ENCODE assay signal across 18 cellular contexts in genomic region chr7:117066668-117067067, GRCh38.
DNase-seq lines count a peak whose midpoint lies in the region; ATAC-seq, FAIRE-seq and TF ChIP-seq lines count a peak whose summit lies in the region.
"Had no signal": no experiment of that assay in that cellular context is flagged by ENCODE, and none has a peak within 500 bp of the region (broad histone marks: within the 10 kb centered on the region; RNA-seq: fewer than 3 reads in every experiment).

No MANE protein-coding gene starts in this region.

- H3K4me3 ChIP-seq in HL-60 (replicated peaks; ENCODE audit: insufficient read depth, low read length) (no peak overlapping the region), GM12878 (no peak overlapping the region)
- H3K4me3 ChIP-seq: pancreas, SJSA1 had no signal

- TF ChIP-seq EP300 in GM12878 (IDR thresholded peaks at IDR 0.05; ENCODE audit: borderline replicate concordance in 1 of 2, control insufficient read depth in 1 of 2, low read depth in 2 of 2, low read length in 2 of 2): no peak

- peaks cover 41% of the 10 kb centered on the region for H3K79me2 ChIP-seq in GM12878 (ENCODE audit: control insufficient read depth, insufficient read depth, low read length)

- CTCF ChIA-PET in GM12878 (lab: Yijun Ruan, JAX): interaction anchor here (1.5 to 2.3 kb wide), 2 partner anchors 44 to 64 kb away, joined by 3 to 7 read pairs; no protein-coding TSS in a partner anchor

- DNase-seq in HL-60 (ENCODE audit: low read depth in 1 of 2, low spot score in 1 of 2) (peak; percentile 14), GM12878 (ENCODE audit: low read depth, low spot score) (no peak), DMS53 (lab: John Stamatoyannopoulos, UW) (no peak), GM19238 (ENCODE audit: insufficient read length, low spot score) (no peak), NCI-H774 (lab: John Stamatoyannopoulos, UW) (no peak), NK-92 (lab: John Stamatoyannopoulos, UW; ENCODE audit: unreplicated experiment) (no peak)
- DNase-seq: activated CD4-positive, CD25-positive, alpha-beta regulatory T cell; hypothalamus; mammary epithelial cell; NCI-H1417 treated with DMSO at 0.1 percent for 48 hours; NCI-H69; pancreas; stimulated activated CD4-positive, alpha-beta T cell treated with anti-CD3 and anti-CD28 coated beads, Interleukin-1b, Interleukin-23, amount 100 ng/mL, for 48 hours had no signal

- H3K27ac ChIP-seq in HL-60 (replicated peaks): no peak overlapping the region
- no peak overlapping the region for H3K27ac ChIP-seq in GM12878 (ENCODE audit: control insufficient read depth, insufficient read depth)
- H3K27ac ChIP-seq: C4-2B, pancreas, SJSA1 had no signal

- H3K9me3 ChIP-seq in GM12878 (replicated peaks; ENCODE audit: control insufficient read depth, insufficient read depth, low read length): no peaks in the 10 kb centered on the region; the same call in 1 of the 3 replicates
- H3K9me3 ChIP-seq: pancreas, SJSA1 had no signal

- intact Hi-C loops in GM12878 (cut with micrococcal nuclease; ENCODE audit: unreplicated experiment): no loop called here

- H3K4me1 ChIP-seq in GM12878 (ENCODE audit: control insufficient read depth, insufficient read depth, low read length): peaks cover 18% of the 10 kb centered on the region

- TF ChIP-seq RAD21 in GM12878 (IDR thresholded peaks at IDR 0.05; ENCODE audit: insufficient read depth, low read depth, low read length): no peak

- SMC1A ChIA-PET in GM12878 (lab: Charles Lee; ENCODE audit: uncharacterized antibody, unreplicated experiment): interaction anchor here (0.7 to 6.4 kb wide), 7 partner anchors 20 to 78 kb away, joined by 3 to 48 read pairs (median 9); no protein-coding TSS in a partner anchor

- H3K36me3 ChIP-seq in GM12878 (ENCODE audit: control insufficient read depth in 2 of 2, insufficient read depth in 2 of 2, low read length in 1 of 2): peaks cover 0 to 4% of the 10 kb centered on the region in 2 experiments; a peak in 3 of 4 replicates
- H3K36me3 ChIP-seq: pancreas, SJSA1 had no signal

- H2AFZ ChIP-seq in GM12878 (ENCODE audit: control insufficient read depth, low read depth, low read length): no peak overlapping the region

- TF ChIP-seq POLR2A in GM12878 (IDR thresholded peaks at IDR 0.05; ENCODE audit: low read depth, low read length): no peak

- no peak overlapping the region for H3K9ac ChIP-seq in GM12878 (ENCODE audit: control insufficient read depth, insufficient read depth, low read length)

- in situ Hi-C loops in GM12878 (cut with MboI): no loop called here

- 100% methylated on average over 2 of the region's 3 CpGs for WGBS in GM12878 (ENCODE audit: insufficient coverage, insufficient replicate concordance, low lambda C conversion rate, missing lambda C conversion rate)

- H3K27me3 ChIP-seq in HL-60 (ENCODE audit: insufficient read depth, poor library complexity, severe bottlenecking) (no peaks in the 10 kb centered on the region), GM12878 (replicated peaks in 1 of 2; ENCODE audit: control insufficient read depth in 2 of 2, insufficient read depth in 2 of 2, low read length in 1 of 2) (no peaks in the 10 kb centered on the region)
- H3K27me3 ChIP-seq: pancreas, SJSA1 had no signal

- no peaks in the 10 kb centered on the region for H4K20me1 ChIP-seq in GM12878 (ENCODE audit: control insufficient read depth, insufficient read depth)

- BruUV-seq in GM12878 (replicated peaks; lab: Mats Ljungman, UMichigan): no TSS peak

- peak; percentile 76 for ATAC-seq in GM18502 (IDR thresholded peaks at IDR 0.05; ENCODE audit: poor library complexity, unreplicated experiment)
- ATAC-seq in GM21529 (IDR thresholded peaks at IDR 0.05; ENCODE audit: unreplicated experiment): peak; percentile 69
- peak; percentile 68 for ATAC-seq in GM12878

- POLR2A ChIA-PET in GM12878 (lab: Charles Lee): interaction anchor here (1.4 kb wide), 1 partner anchor 10 kb away, joined by 3 read pairs; no protein-coding TSS in a partner anchor

- H3K4me2 ChIP-seq in GM12878 (ENCODE audit: control insufficient read depth, insufficient read depth): no peak overlapping the region

- FAIRE-seq in GM12878 (lab: Jason Lieb, UNC): no peak
- FAIRE-seq: G401.6, pancreas had no signal

- TF ChIP-seq CTCF in HL-60 (IDR thresholded peaks at IDR 0.05; ENCODE audit: insufficient read depth, low read length): no peak
- TF ChIP-seq CTCF in GM12878 (IDR thresholded peaks at IDR 0.05 in 2 of 3, conservative IDR thresholded peaks at IDR 0.05 in 1 of 3; ENCODE audit: control insufficient read depth in 2 of 3, extremely low read depth in 1 of 3, insufficient read depth in 1 of 3, low read depth in 3 of 3, low read length in 3 of 3): no peak

- RAD21 ChIA-PET in GM12878 (lab: Charles Lee; ENCODE audit: unreplicated experiment): interaction anchor here (1.0 to 1.4 kb wide), 3 partner anchors 22 to 56 kb away, joined by 3 to 4 read pairs (median 4); no protein-coding TSS in a partner anchor

TF ChIP-seq in GM12878, 131 proteins besides CTCF, POLR2A, EP300 and RAD21:
- peak; percentile 26; the same call in 1 of the 2 replicates for TF ChIP-seq RUNX3 (IDR thresholded peaks at IDR 0.05; ENCODE audit: low read length)
- TF ChIP-seq YY1 (IDR thresholded peaks at IDR 0.05; ENCODE audit: low read depth, low read length): no peak
- peak; percentile 59; the same call in 1 of the 2 replicates for TF ChIP-seq SPI1 (IDR thresholded peaks at IDR 0.05; ENCODE audit: borderline replicate concordance, insufficient read depth, low read depth, low read length)
- peak; percentile 14 to 30; a peak in 1 of 4 replicates for TF ChIP-seq IKZF2 (IDR thresholded peaks at IDR 0.05)
- peak; percentile 59 for TF ChIP-seq ATF7 (IDR thresholded peaks at IDR 0.05; ENCODE audit: low read depth)
- TF ChIP-seq RELB (IDR thresholded peaks at IDR 0.05; ENCODE audit: low read depth): 0 out of 2 replicates have a peak, but pooled peaks have one; percentile 26

Comparison
In these comparisons a context has a peak if more than half of its experiments do, and no peak if none do; other contexts are left out.
1. DNase-seq: peak in HL-60 (2 of 2); none in GM12878 (single experiment), DMS53 (single experiment), GM19238 (single experiment), NCI-H774 (single experiment) and NK-92 (single experiment).
2. Peak in every context shown above with its lines, with median percentiles within 50 percentile points of each other: ATAC-seq.